In the genomic region with DNA sequence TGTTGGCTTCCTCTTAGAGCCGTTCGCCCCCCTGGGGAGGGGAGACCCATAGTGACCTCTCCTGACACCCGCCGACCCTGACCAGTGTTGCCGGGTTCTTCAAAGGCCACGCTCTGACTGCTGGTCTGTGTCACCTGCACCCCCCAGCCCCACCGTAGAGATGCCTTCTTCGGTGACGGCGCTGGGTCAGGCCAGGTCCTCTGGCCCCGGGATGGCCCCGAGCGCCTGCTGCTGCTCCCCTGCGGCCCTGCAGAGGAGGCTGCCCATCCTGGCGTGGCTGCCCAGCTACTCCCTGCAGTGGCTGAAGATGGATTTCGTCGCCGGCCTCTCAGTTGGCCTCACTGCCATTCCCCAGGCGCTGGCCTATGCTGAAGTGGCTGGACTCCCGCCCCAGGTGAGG, we compare ENCODE assay signal across 8 cellular contexts. TPM values are rescaled to one million over a fixed set of nuclear protein-coding genes. Genes with fewer than 3 reads are reported as not detected.
DNase-seq lines count a peak whose midpoint lies in the region; ATAC-seq and TF ChIP-seq lines count a peak whose summit lies in the region.

No MANE protein-coding gene starts in this region.

- H3K4me1 ChIP-seq in mucosa of stomach (ENCODE audit: control insufficient read depth, insufficient read depth, low read length) (peaks cover 18% of the 10 kb centered on the region), upper lobe of left lung (peaks cover 17 to 41% (median 28%) of the 10 kb centered on the region in 4 donors), Peyer's patch (peaks cover 0 to 24% (median 6%) of the 10 kb centered on the region in 4 donors)

- H3K9ac ChIP-seq in mucosa of stomach (ENCODE audit: low read length): peak overlapping the region; percentile 96

- no peak overlapping the region for H3K4me3 ChIP-seq in mucosa of stomach (ENCODE audit: low read length)
- peak overlapping the region; percentile 69 to 93 (median 81) for H3K4me3 ChIP-seq in upper lobe of left lung
- peak overlapping the region in 2 of 4 donors; percentile 85 to 95 for H3K4me3 ChIP-seq in Peyer's patch

- no peak for TF ChIP-seq CTCF in upper lobe of left lung (IDR thresholded peaks at IDR 0.05)
- TF ChIP-seq CTCF in Peyer's patch (IDR thresholded peaks at IDR 0.05): no peak

- ATAC-seq in upper lobe of left lung (ENCODE audit: low FRiP score in 2 of 2): no peak

- no peak for DNase-seq in activated naive CD4-positive, alpha-beta T cell treated with anti-CD3 and anti-CD28 coated beads, Interleukin-2, amount 50 U/mL, for 16 hours
- peak in 1 of 2 donors; percentile 74 for DNase-seq in upper lobe of left lung
- DNase-seq in Peyer's patch: no peak
- DNase-seq in SK-N-DZ (ENCODE audit: low spot score): no peak
- no peak for DNase-seq in activated CD4-positive, alpha-beta T cell treated with anti-CD3 and anti-CD28 coated beads for 1 hour

- no peaks in the 10 kb centered on the region for H3K9me3 ChIP-seq in mucosa of stomach (ENCODE audit: control insufficient read depth, low read length)
- H3K9me3 ChIP-seq in upper lobe of left lung: no peaks in the 10 kb centered on the region
- no peaks in the 10 kb centered on the region for H3K9me3 ChIP-seq in Peyer's patch

- H3K36me3 ChIP-seq in mucosa of stomach (ENCODE audit: control insufficient read depth, insufficient read depth, low read length): peaks cover 5% of the 10 kb centered on the region
- peaks cover 0 to 29% (median 9%) of the 10 kb centered on the region in 4 donors for H3K36me3 ChIP-seq in upper lobe of left lung
- H3K36me3 ChIP-seq in Peyer's patch: peaks cover 0 to 15% (median 0%) of the 10 kb centered on the region in 3 donors

- no peaks in the 10 kb centered on the region for H3K9me3 Mint-ChIP-seq in activated naive CD4-positive, alpha-beta T cell treated with anti-CD3 and anti-CD28 coated beads, Interleukin-2, amount 50 U/mL, for 24 hours

- H3K27ac Mint-ChIP-seq in activated naive CD4-positive, alpha-beta T cell treated with anti-CD3 and anti-CD28 coated beads, Interleukin-2, amount 50 U/mL, for 24 hours: no peak overlapping the region

- peaks cover 2% of the 10 kb centered on the region for H3K36me3 Mint-ChIP-seq in activated naive CD4-positive, alpha-beta T cell treated with anti-CD3 and anti-CD28 coated beads, Interleukin-2, amount 50 U/mL, for 24 hours

- peak overlapping the region; percentile 69 for H3K27ac ChIP-seq in cingulate gyrus (ENCODE audit: low read depth, low read length)
- H3K27ac ChIP-seq in upper lobe of left lung: peak overlapping the region in 2 of 4 donors; percentile 91 to 93
- no peak overlapping the region for H3K27ac ChIP-seq in Peyer's patch

- no peak for TF ChIP-seq EP300 in upper lobe of left lung (IDR thresholded peaks at IDR 0.05)

- peaks cover 45% of the 10 kb centered on the region for H3K4me1 Mint-ChIP-seq in activated naive CD4-positive, alpha-beta T cell treated with anti-CD3 and anti-CD28 coated beads, Interleukin-2, amount 50 U/mL, for 24 hours

- H3K27me3 Mint-ChIP-seq in activated naive CD4-positive, alpha-beta T cell treated with anti-CD3 and anti-CD28 coated beads, Interleukin-2, amount 50 U/mL, for 24 hours: no peaks in the 10 kb centered on the region

- 70 to 83% methylated on average over 3 to 14 of the region's 20 CpGs for WGBS in upper lobe of left lung, 2 donors

- no peak for TF ChIP-seq POLR2A in upper lobe of left lung (IDR thresholded peaks at IDR 0.05)
- TF ChIP-seq POLR2A in Peyer's patch (IDR thresholded peaks at IDR 0.05): no peak

- H3K27me3 ChIP-seq in mucosa of stomach (ENCODE audit: control insufficient read depth, insufficient read depth, low read length) (no peaks in the 10 kb centered on the region), upper lobe of left lung (no peaks in the 10 kb centered on the region), Peyer's patch (no peaks in the 10 kb centered on the region)

- H3K4me3 Mint-ChIP-seq in activated naive CD4-positive, alpha-beta T cell treated with anti-CD3 and anti-CD28 coated beads, Interleukin-2, amount 50 U/mL, for 24 hours: peak overlapping the region; percentile 82

RNA-seq across cellular contexts. Expression of a gene that starts 1.2 kb away (rescaled TPM):
- total RNA-seq in upper lobe of left lung (100 to 1,000 TPM in 1 of 6 donors, 10 to 100 TPM in 5; 14.8 to 162 (median 43.1) TPM), Peyer's patch (10 to 100 TPM; 28.1 to 42.9 (median 33.1) TPM)
- 25.6 and 28.7 TPM in 2 replicates for polyA plus RNA-seq in SK-N-DZ (2014; cell fraction: cytosol; rRNA removed)
- 61.3 and 62.3 TPM in 2 replicates for polyA plus RNA-seq in SK-N-DZ (2014; cell fraction: nucleus; rRNA removed)

RNA-seq across cellular contexts. Expression of a gene that starts 1.3 kb away (rescaled TPM):
- total RNA-seq in upper lobe of left lung (100 to 1,000 TPM in 2 of 6 donors, 10 to 100 TPM in 4; 36.3 to 264 (median 65.0) TPM), Peyer's patch (100 to 1,000 TPM in 1 of 4 donors, 10 to 100 TPM in 3; 37.8 to 114 (median 60.6) TPM)
- 9.5 and 10.8 TPM in 2 replicates for polyA plus RNA-seq in SK-N-DZ (2014; cell fraction: cytosol; rRNA removed)
- 24.9 and 43.0 TPM in 2 replicates for polyA plus RNA-seq in SK-N-DZ (2014; cell fraction: nucleus; rRNA removed)

RNA-seq across cellular contexts. Expression of a gene that starts 39.3 kb away (rescaled TPM):
- 100 to 1,000 TPM; 135 to 619 (median 207) TPM for total RNA-seq in upper lobe of left lung
- 100 to 1,000 TPM; 187 to 404 (median 293) TPM for total RNA-seq in Peyer's patch
- 12.7 and 12.9 TPM in 2 replicates for polyA plus RNA-seq in SK-N-DZ (2014; cell fraction: cytosol; rRNA removed)
- polyA plus RNA-seq in SK-N-DZ (2014; cell fraction: nucleus; rRNA removed): 35.2 and 53.9 TPM in 2 replicates

RNA-seq across cellular contexts. Expression of a gene that starts 51.6 kb away (rescaled TPM):
- 1 to 10 TPM in 4 of 6 donors, under 1 TPM in 2; 0.15 to 7.3 (median 1.0) TPM for total RNA-seq in upper lobe of left lung
- 1 to 10 TPM in 3 of 4 donors, under 1 TPM in 1; 0.94 to 5.4 (median 2.6) TPM for total RNA-seq in Peyer's patch
- 0.47 and 0.79 TPM in 2 replicates for polyA plus RNA-seq in SK-N-DZ (2014; cell fraction: cytosol; rRNA removed)
- polyA plus RNA-seq in SK-N-DZ (2014; cell fraction: nucleus; rRNA removed): 2.1 and 3.9 TPM in 2 replicates
